In the genomic region with DNA sequence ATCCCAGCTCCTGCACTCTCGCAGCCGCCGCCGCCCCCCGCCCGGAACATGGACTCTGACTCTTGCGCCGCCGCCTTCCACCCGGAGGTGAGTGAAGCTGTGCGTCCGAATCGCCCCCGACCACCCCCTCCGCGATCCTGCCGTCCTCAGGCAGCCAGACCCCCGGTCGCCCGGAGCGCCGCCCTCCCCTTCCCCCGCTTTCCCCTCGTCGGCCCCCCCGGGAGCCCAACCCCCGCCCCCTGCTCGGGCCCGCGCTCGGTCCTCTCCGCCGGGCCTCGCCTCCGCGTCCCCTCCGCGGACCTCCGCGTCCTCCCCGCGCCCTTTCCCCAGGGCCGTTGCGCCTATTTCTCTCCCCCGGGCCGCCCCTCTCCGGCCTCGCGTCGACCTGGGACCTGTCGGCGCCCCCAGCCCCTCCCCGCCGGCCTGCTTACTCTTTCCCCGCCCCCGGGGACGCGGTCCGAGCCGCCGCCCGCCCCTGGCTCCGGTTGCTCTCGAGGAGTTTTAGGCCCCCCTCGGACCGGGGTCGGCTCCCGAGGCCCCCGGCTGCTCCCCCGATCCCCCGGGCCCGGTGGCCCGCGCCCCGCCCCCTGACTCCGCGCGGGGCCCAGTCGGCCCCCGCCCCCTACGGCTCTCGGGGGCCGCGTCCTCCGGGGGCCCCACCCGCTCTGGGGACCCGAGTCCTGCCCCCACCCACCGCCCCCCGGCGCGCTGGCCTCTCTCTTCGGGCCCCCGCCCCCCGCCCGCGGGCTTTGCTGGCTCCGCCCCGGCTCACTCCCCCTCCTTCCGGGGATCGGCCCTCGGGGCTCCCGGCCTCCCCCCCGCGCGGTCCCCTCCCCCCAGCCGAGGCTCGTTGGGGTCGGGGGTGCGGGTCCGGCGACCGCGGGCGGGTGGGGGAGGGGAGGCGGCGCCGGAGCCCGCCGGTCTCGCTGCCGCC, we compare ENCODE assay signal across 1 cellular context.
TF ChIP-seq lines count a peak whose summit lies in the region.

No MANE protein-coding gene starts in this region.

TF ChIP-seq in K562, 482 proteins besides CTCF, POLR2A, EP300 and RAD21 (continued from another document):
- TF ChIP-seq, protein P1, sequence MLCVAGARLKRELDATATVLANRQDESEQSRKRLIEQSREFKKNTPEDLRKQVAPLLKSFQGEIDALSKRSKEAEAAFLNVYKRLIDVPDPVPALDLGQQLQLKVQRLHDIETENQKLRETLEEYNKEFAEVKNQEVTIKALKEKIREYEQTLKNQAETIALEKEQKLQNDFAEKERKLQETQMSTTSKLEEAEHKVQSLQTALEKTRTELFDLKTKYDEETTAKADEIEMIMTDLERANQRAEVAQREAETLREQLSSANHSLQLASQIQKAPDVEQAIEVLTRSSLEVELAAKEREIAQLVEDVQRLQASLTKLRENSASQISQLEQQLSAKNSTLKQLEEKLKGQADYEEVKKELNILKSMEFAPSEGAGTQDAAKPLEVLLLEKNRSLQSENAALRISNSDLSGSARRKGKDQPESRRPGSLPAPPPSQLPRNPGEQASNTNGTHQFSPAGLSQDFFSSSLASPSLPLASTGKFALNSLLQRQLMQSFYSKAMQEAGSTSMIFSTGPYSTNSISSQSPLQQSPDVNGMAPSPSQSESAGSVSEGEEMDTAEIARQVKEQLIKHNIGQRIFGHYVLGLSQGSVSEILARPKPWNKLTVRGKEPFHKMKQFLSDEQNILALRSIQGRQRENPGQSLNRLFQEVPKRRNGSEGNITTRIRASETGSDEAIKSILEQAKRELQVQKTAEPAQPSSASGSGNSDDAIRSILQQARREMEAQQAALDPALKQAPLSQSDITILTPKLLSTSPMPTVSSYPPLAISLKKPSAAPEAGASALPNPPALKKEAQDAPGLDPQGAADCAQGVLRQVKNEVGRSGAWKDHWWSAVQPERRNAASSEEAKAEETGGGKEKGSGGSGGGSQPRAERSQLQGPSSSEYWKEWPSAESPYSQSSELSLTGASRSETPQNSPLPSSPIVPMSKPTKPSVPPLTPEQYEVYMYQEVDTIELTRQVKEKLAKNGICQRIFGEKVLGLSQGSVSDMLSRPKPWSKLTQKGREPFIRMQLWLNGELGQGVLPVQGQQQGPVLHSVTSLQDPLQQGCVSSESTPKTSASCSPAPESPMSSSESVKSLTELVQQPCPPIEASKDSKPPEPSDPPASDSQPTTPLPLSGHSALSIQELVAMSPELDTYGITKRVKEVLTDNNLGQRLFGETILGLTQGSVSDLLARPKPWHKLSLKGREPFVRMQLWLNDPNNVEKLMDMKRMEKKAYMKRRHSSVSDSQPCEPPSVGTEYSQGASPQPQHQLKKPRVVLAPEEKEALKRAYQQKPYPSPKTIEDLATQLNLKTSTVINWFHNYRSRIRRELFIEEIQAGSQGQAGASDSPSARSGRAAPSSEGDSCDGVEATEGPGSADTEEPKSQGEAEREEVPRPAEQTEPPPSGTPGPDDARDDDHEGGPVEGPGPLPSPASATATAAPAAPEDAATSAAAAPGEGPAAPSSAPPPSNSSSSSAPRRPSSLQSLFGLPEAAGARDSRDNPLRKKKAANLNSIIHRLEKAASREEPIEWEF (CRISPR knock-in tag; IDR thresholded peaks at IDR 0.05): no peak
- TF ChIP-seq, protein P2, sequence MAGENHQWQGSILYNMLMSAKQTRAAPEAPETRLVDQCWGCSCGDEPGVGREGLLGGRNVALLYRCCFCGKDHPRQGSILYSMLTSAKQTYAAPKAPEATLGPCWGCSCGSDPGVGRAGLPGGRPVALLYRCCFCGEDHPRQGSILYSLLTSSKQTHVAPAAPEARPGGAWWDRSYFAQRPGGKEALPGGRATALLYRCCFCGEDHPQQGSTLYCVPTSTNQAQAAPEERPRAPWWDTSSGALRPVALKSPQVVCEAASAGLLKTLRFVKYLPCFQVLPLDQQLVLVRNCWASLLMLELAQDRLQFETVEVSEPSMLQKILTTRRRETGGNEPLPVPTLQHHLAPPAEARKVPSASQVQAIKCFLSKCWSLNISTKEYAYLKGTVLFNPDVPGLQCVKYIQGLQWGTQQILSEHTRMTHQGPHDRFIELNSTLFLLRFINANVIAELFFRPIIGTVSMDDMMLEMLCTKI (IDR thresholded peaks at IDR 0.05; ENCODE audit: partially characterized antibody): no peak
- TF ChIP-seq POLR2G (IDR thresholded peaks at IDR 0.05; ENCODE audit: low read depth, low read length): peak; percentile 2
